ENCODE assay signal across 10 cellular contexts in the genomic region with DNA sequence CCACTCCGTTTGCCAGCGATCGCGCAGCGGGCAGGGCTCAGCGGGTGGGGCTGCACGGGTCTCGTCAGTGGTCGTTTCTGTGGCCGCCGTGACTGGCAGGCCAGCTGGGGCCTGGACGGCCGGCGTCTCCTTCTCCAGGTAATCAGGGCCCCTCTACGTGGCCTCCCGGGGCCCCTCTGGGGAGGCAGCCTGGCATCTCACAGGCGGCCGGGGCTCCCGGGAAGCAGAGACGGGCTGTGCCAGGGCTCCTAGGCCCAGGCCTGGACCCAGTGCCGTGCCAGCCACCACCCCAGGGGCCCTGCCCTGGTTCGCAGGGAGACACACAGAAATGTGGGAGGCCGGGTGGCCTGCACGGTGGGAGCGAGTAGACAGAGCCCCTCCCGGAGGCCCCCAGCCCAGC. TPM values are rescaled to one million over a fixed set of nuclear protein-coding genes. Genes with fewer than 3 reads are reported as not detected.
"Had no signal": no experiment of that assay in that cellular context is flagged by ENCODE, and none has a peak within 500 bp of the region (broad histone marks: within the 10 kb centered on the region; RNA-seq: fewer than 3 reads in every experiment).

No MANE protein-coding gene starts in this region.

- ATAC-seq: HCT116, HepG2 had no signal

- H3K9ac ChIP-seq: GM23248 had no signal

- DNase-seq: GM23248, GOT3, H7, HFFc6, KBM-7 had no signal

- H3K9me3 ChIP-seq: HAP-1 had no signal

- H3K4me3 ChIP-seq: GM23248, HAP-1 had no signal

- H3K4me3 Mint-ChIP-seq: HFFc6, IgD-negative memory B cell had no signal

- H2AFZ ChIP-seq: GM23248 had no signal

- H3K27ac ChIP-seq: GM23248, HL-60 had no signal

- H3K27ac Mint-ChIP-seq: HFFc6 had no signal

- H3K27me3 Mint-ChIP-seq: IgD-negative memory B cell had no signal

- H3K4me1 ChIP-seq: HAP-1 had no signal

- H3K9me3 Mint-ChIP-seq: HFFc6, IgD-negative memory B cell had no signal

RNA-seq across cellular contexts. Expression of gene NFATC1, which starts 59.5 kb away (rescaled TPM):
- total RNA-seq: HepG2 had no signal
- polyA plus RNA-seq: HepG2 had no signal
